ENCODE assay signal across 1 cellular context in the genomic region with DNA sequence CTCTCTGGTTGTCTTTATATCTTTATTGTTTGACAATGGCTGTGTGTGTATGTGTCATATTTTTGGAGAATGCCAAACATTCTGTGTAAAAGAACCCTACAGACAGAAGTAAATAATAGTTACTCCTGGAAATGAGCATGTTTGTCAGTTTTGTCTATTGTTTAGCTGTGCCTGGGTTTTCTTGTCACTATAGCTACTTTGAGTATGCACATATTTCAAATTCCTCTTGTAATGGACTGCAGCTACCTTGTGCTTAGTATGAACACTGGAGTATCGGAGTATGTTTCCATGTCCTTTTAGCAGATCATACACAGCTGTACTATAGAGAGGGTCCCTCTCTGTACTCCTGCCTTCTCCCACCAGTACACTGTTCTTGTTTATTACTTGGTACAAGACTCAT.
TF ChIP-seq lines count a peak whose summit lies in the region.

No MANE protein-coding gene starts in this region.

TF ChIP-seq in endothelial cell of umbilical vein, 7 proteins besides CTCF, POLR2A, EP300 and RAD21:
- TF ChIP-seq JUN (IDR thresholded peaks at IDR 0.05; ENCODE audit: borderline replicate concordance, insufficient read depth, insufficient read length, low read depth) (no peak), EZH2 (IDR thresholded peaks at IDR 0.05; ENCODE audit: borderline replicate concordance, low read depth, low read length, severe bottlenecking) (no peak), POLR2AphosphoS5 (IDR thresholded peaks at IDR 0.05; ENCODE audit: insufficient read depth, low read depth, low read length) (no peak), GATA2 (IDR thresholded peaks at IDR 0.05; ENCODE audit: insufficient read depth, insufficient read length, low read depth, low read length) (no peak), MYC (IDR thresholded peaks at IDR 0.05; ENCODE audit: low read depth, low read length) (no peak), FOS (IDR thresholded peaks at IDR 0.05; ENCODE audit: borderline replicate concordance, insufficient read depth, low read length) (no peak)
- TF ChIP-seq, protein P1, sequence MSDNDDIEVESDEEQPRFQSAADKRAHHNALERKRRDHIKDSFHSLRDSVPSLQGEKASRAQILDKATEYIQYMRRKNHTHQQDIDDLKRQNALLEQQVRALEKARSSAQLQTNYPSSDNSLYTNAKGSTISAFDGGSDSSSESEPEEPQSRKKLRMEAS (IDR thresholded peaks at IDR 0.05; ENCODE audit: insufficient read depth, insufficient read length): no peak
